Comparison of ENCODE assay signal across 8 cellular contexts in genomic region chrX:19888419-19888879, GRCh38. TPM values are rescaled to one million over a fixed set of nuclear protein-coding genes. Genes with fewer than 3 reads are reported as not detected.
DNase-seq lines count a peak whose midpoint lies in the region; ATAC-seq lines count a peak whose summit lies in the region.

No MANE protein-coding gene starts in this region.

- H3K27me3 Mint-ChIP-seq in T-helper 2 cell treated with Interferon-gamma antibody and Interleukin-4, amounts not matched to agents 5 μg/mL and 100 μg/mL, for 36 hours (ENCODE audit: low read depth), result no peaks in the 10 kb centered on the region
- no peaks in the 10 kb centered on the region for H3K27me3 Mint-ChIP-seq in stimulated activated naive CD8-positive, alpha-beta T cell treated with anti-CD3 and anti-CD28 coated beads, Interleukin-15, Interleukin-2, amounts not matched to agents 100 ng/mL and 50 ng/mL, for 24 hours

- DNase-seq in activated naive CD4-positive, alpha-beta T cell treated with Interleukin-2 at 50 U/mL for 16 hours, result peak; percentile 27
- no peak for DNase-seq in activated naive CD4-positive, alpha-beta T cell treated with anti-CD3 and anti-CD28 coated beads, Interleukin-2, amount 50 U/mL, for 16 hours
- peak; percentile 72 for DNase-seq in MV-4-11 (lab: John Stamatoyannopoulos, UW)
- DNase-seq in T-helper 2 cell treated with Interferon-gamma antibody and Interleukin-4, amounts not matched to agents 5 μg/mL and 100 μg/mL, for 36 hours (ENCODE audit: low spot score), result peak; percentile 20
- peak; percentile 68 to 76 for DNase-seq in dermis microvascular lymphatic vessel endothelial cell (ENCODE audit: low read depth in 2 of 2)
- no peak for DNase-seq in left lobe of liver (ENCODE audit: low spot score)

- H3K4me1 Mint-ChIP-seq in T-helper 2 cell treated with Interferon-gamma antibody and Interleukin-4, amounts not matched to agents 5 μg/mL and 100 μg/mL, for 36 hours (ENCODE audit: low read depth), result peaks cover 33% of the 10 kb centered on the region
- H3K4me1 Mint-ChIP-seq in stimulated activated naive CD8-positive, alpha-beta T cell treated with anti-CD3 and anti-CD28 coated beads, Interleukin-15, Interleukin-2, amounts not matched to agents 100 ng/mL and 50 ng/mL, for 24 hours (ENCODE audit: low read depth), result peaks cover 48% of the 10 kb centered on the region

- ATAC-seq in left lobe of liver (peak; percentile 81), GM19455 (IDR thresholded peaks at IDR 0.05; ENCODE audit: unreplicated experiment) (no peak)

- H3K4me3 Mint-ChIP-seq in T-helper 2 cell treated with Interferon-gamma antibody and Interleukin-4, amounts not matched to agents 5 μg/mL and 100 μg/mL, for 36 hours, result peak overlapping the region; percentile 77
- H3K4me3 Mint-ChIP-seq in stimulated activated naive CD8-positive, alpha-beta T cell treated with anti-CD3 and anti-CD28 coated beads, Interleukin-15, Interleukin-2, amounts not matched to agents 100 ng/mL and 50 ng/mL, for 24 hours, result peak overlapping the region; percentile 69

- H3K9me3 Mint-ChIP-seq in T-helper 2 cell treated with Interferon-gamma antibody and Interleukin-4, amounts not matched to agents 5 μg/mL and 100 μg/mL, for 36 hours, result no peaks in the 10 kb centered on the region
- H3K9me3 Mint-ChIP-seq in stimulated activated naive CD8-positive, alpha-beta T cell treated with anti-CD3 and anti-CD28 coated beads, Interleukin-15, Interleukin-2, amounts not matched to agents 100 ng/mL and 50 ng/mL, for 24 hours, result no peaks in the 10 kb centered on the region

- H3K27ac Mint-ChIP-seq in T-helper 2 cell treated with Interferon-gamma antibody and Interleukin-4, amounts not matched to agents 5 μg/mL and 100 μg/mL, for 36 hours, result peak overlapping the region; percentile 77
- H3K27ac Mint-ChIP-seq in stimulated activated naive CD8-positive, alpha-beta T cell treated with anti-CD3 and anti-CD28 coated beads, Interleukin-15, Interleukin-2, amounts not matched to agents 100 ng/mL and 50 ng/mL, for 24 hours, result peak overlapping the region; percentile 79

- peaks cover 3% of the 10 kb centered on the region for H3K36me3 Mint-ChIP-seq in T-helper 2 cell treated with Interferon-gamma antibody and Interleukin-4, amounts not matched to agents 5 μg/mL and 100 μg/mL, for 36 hours (ENCODE audit: low read depth)
- H3K36me3 Mint-ChIP-seq in stimulated activated naive CD8-positive, alpha-beta T cell treated with anti-CD3 and anti-CD28 coated beads, Interleukin-15, Interleukin-2, amounts not matched to agents 100 ng/mL and 50 ng/mL, for 24 hours (ENCODE audit: low read depth), result no peaks in the 10 kb centered on the region

RNA-seq across cellular contexts. Expression of gene SH3KBP1, which starts 1.0 kb away (rescaled TPM):
- total RNA-seq in dermis microvascular lymphatic vessel endothelial cell (10.7 and 14.3 TPM in 2 replicates), left lobe of liver (8.6 TPM)

Comparison
In these comparisons a context has a peak if more than half of its experiments do, and no peak if none do; other contexts are left out.
1. DNase-seq: peak in activated naive CD4-positive, alpha-beta T cell treated with Interleukin-2 at 50 U/mL for 16 hours (single experiment), MV-4-11 (single experiment), T-helper 2 cell treated with Interferon-gamma antibody and Interleukin-4, amounts not matched to agents 5 μg/mL and 100 μg/mL, for 36 hours (single experiment) and dermis microvascular lymphatic vessel endothelial cell (2 of 2); none in activated naive CD4-positive, alpha-beta T cell treated with anti-CD3 and anti-CD28 coated beads, Interleukin-2, amount 50 U/mL, for 16 hours (single experiment) and left lobe of liver (single experiment).